Comparison of ENCODE assay signal across 1 cellular context in genomic region chr1:55421317-55421716, GRCh38.
TF ChIP-seq lines count a peak whose summit lies in the region.

No MANE protein-coding gene starts in this region.

TF ChIP-seq in SK-N-SH, 30 proteins besides CTCF, POLR2A, EP300 and RAD21 (continued from another document):
- no peak for TF ChIP-seq REST (IDR thresholded peaks at IDR 0.05; ENCODE audit: low read depth, low read length)
- TF ChIP-seq FOXJ3 (CRISPR knock-in tag; IDR thresholded peaks at IDR 0.05): no peak
- no peak for TF ChIP-seq TCF12 (IDR thresholded peaks at IDR 0.05)
- no peak for TF ChIP-seq FOSL2 (IDR thresholded peaks at IDR 0.05; ENCODE audit: borderline replicate concordance, low read depth)
- TF ChIP-seq FOXM1 (IDR thresholded peaks at IDR 0.05; ENCODE audit: low read depth): no peak
- TF ChIP-seq JUND (IDR thresholded peaks at IDR 0.05): no peak
- no peak for TF ChIP-seq GABPA (IDR thresholded peaks at IDR 0.05; ENCODE audit: low read depth)
- TF ChIP-seq MEF2A (IDR thresholded peaks at IDR 0.05; ENCODE audit: borderline replicate concordance, low read depth): no peak
- no peak for TF ChIP-seq POLR2AphosphoS5 (IDR thresholded peaks at IDR 0.05; ENCODE audit: low read depth, low read length)
- TF ChIP-seq CHD2 (IDR thresholded peaks at IDR 0.05; ENCODE audit: low read length, partially characterized antibody): no peak
- TF ChIP-seq RXRA (IDR thresholded peaks at IDR 0.05; ENCODE audit: borderline replicate concordance, low read depth): no peak
- no peak for TF ChIP-seq SMC3 (IDR thresholded peaks at IDR 0.05; ENCODE audit: low read depth, low read length)
- TF ChIP-seq RCOR1 (IDR thresholded peaks at IDR 0.05; ENCODE audit: low read length): no peak
TF ChIP-seq in SK-N-SH: peak in this region for 0.
